In genomic region chr3:100463002-100463401, GRCh38 we compare ENCODE assay signal across 8 cellular contexts. TPM values are rescaled to one million over a fixed set of nuclear protein-coding genes. Genes with fewer than 3 reads are reported as not detected.
DNase-seq lines count a peak whose midpoint lies in the region; ATAC-seq and TF ChIP-seq lines count a peak whose summit lies in the region.

No MANE protein-coding gene starts in this region.

- no peaks in the 10 kb centered on the region for H3K9me2 ChIP-seq in SU-DHL-6 (replicated peaks; ENCODE audit: insufficient read depth, low read length)

- no peaks in the 10 kb centered on the region for H3K27me3 Mint-ChIP-seq in CD4-positive, alpha-beta T cell
- H3K27me3 Mint-ChIP-seq in neural progenitor cell (ENCODE audit: insufficient read depth, low read depth): peaks cover 7% of the 10 kb centered on the region

- intact Hi-C loops in CD4-positive, alpha-beta T cell (cut with DNase I, micrococcal nuclease): loop anchor here in 1 of 2 experiments (2.0 kb wide), 1 partner anchor 128 kb away; no protein-coding TSS in a partner anchor

- no peaks in the 10 kb centered on the region for H3K4me1 Mint-ChIP-seq in CD4-positive, alpha-beta T cell (ENCODE audit: low read depth)
- no peaks in the 10 kb centered on the region for H3K4me1 Mint-ChIP-seq in neural progenitor cell

- POLR2A ChIA-PET in CD4-positive, alpha-beta T cell (lab: Charles Lee): no interaction called here

- no peak for ATAC-seq in CD4-positive, alpha-beta T cell (ENCODE audit: poor library complexity)
- ATAC-seq in GM18505 (IDR thresholded peaks at IDR 0.05; ENCODE audit: unreplicated experiment) (peak; percentile 87), HG02763 (IDR thresholded peaks at IDR 0.05; ENCODE audit: unreplicated experiment) (peak; percentile 84)

- no peak for DNase-seq in CD4-positive, alpha-beta T cell
- DNase-seq in NAMALWA (ENCODE audit: low spot score) (peak; percentile 71), fibroblast of peridontal ligament (ENCODE audit: extremely low read depth) (peak; percentile 84), neural progenitor cell (ENCODE audit: low spot score) (peak; percentile 71)
- DNase-seq in NK-92 treated with Interleukin-12 subunit alpha and Interleukin-12 subunit beta, amount 100 ng/mL, for 24 hours (lab: John Stamatoyannopoulos, UW): no peak

- H3F3A ChIP-seq in SU-DHL-6 (ENCODE audit: insufficient read depth) (no peaks in the 10 kb centered on the region), neural progenitor cell (ENCODE audit: low read depth) (no peaks in the 10 kb centered on the region)

- H3K36me3 Mint-ChIP-seq in CD4-positive, alpha-beta T cell (ENCODE audit: low read depth): no peaks in the 10 kb centered on the region
- peaks cover 2% of the 10 kb centered on the region for H3K36me3 Mint-ChIP-seq in neural progenitor cell

- no peaks in the 10 kb centered on the region for H3K79me2 ChIP-seq in SU-DHL-6 (ENCODE audit: insufficient read depth, low read length)
- H3K79me2 ChIP-seq in neural progenitor cell (ENCODE audit: low read depth): no peaks in the 10 kb centered on the region

- no peak overlapping the region for H3K9ac ChIP-seq in SU-DHL-6 (ENCODE audit: low read length)
- H3K9ac ChIP-seq in neural progenitor cell: no peak overlapping the region

- TF ChIP-seq CTCF in CD4-positive, alpha-beta T cell (IDR thresholded peaks at IDR 0.05): peak; percentile 11
- TF ChIP-seq CTCF in SU-DHL-6 (IDR thresholded peaks at IDR 0.05; ENCODE audit: insufficient read depth, low read length, poor library complexity, severe bottlenecking) (peak; percentile 38), neural progenitor cell (IDR thresholded peaks at IDR 0.05) (peak; percentile 86)

- H3K27ac ChIP-seq in CD4-positive, alpha-beta T cell (ENCODE audit: low read depth, low read length): no peak overlapping the region
- no peak overlapping the region for H3K27ac ChIP-seq in SU-DHL-6 (ENCODE audit: low read depth, low read length)
- H3K27ac ChIP-seq in neural progenitor cell: no peak overlapping the region

- no peaks in the 10 kb centered on the region for H4K20me1 ChIP-seq in SU-DHL-6 (ENCODE audit: low read depth, low read length)
- no peaks in the 10 kb centered on the region for H4K20me1 ChIP-seq in neural progenitor cell (ENCODE audit: low read depth)

- TF ChIP-seq POLR2A in GM18505 (IDR thresholded peaks at IDR 0.05; ENCODE audit: borderline replicate concordance, extremely low read depth, insufficient read depth, insufficient read length): no peak

- H3K9me3 Mint-ChIP-seq in CD4-positive, alpha-beta T cell: no peaks in the 10 kb centered on the region
- peaks cover 4% of the 10 kb centered on the region for H3K9me3 Mint-ChIP-seq in neural progenitor cell

- H3K4me1 ChIP-seq in neural progenitor cell: no peaks in the 10 kb centered on the region

- no peaks in the 10 kb centered on the region for H3K36me3 ChIP-seq in SU-DHL-6 (ENCODE audit: low read length)
- no peaks in the 10 kb centered on the region for H3K36me3 ChIP-seq in neural progenitor cell

- H3K4me3 ChIP-seq in SU-DHL-6 (ENCODE audit: insufficient read depth, low read length, poor library complexity, severe bottlenecking): no peak overlapping the region
- H3K4me3 ChIP-seq in neural progenitor cell: no peak overlapping the region

- no peaks in the 10 kb centered on the region for H3K9me3 ChIP-seq in CD4-positive, alpha-beta T cell (ENCODE audit: control insufficient read depth, low read length)
- H3K9me3 ChIP-seq in SU-DHL-6 (ENCODE audit: insufficient read depth, low read length) (peaks cover 2% of the 10 kb centered on the region; the same call in 1 of the 2 replicates), neural progenitor cell (ENCODE audit: low read depth) (peaks cover 5% of the 10 kb centered on the region)

- H3K27me3 ChIP-seq in CD4-positive, alpha-beta T cell (ENCODE audit: control insufficient read depth, insufficient read depth, low read length): no peaks in the 10 kb centered on the region
- no peaks in the 10 kb centered on the region for H3K27me3 ChIP-seq in SU-DHL-6 (ENCODE audit: low read length)
- no peaks in the 10 kb centered on the region for H3K27me3 ChIP-seq in neural progenitor cell

- no peak overlapping the region for H3K4me3 Mint-ChIP-seq in CD4-positive, alpha-beta T cell
- H3K4me3 Mint-ChIP-seq in neural progenitor cell: no peak overlapping the region

- H3K27ac Mint-ChIP-seq in CD4-positive, alpha-beta T cell: no peak overlapping the region
- H3K27ac Mint-ChIP-seq in neural progenitor cell: no peak overlapping the region

- H3K4me2 ChIP-seq in SU-DHL-6 (ENCODE audit: low read depth, low read length, poor library complexity, severe bottlenecking) (no peak overlapping the region), neural progenitor cell (no peak overlapping the region)

- CTCF ChIA-PET in CD4-positive, alpha-beta T cell (lab: Charles Lee): interaction anchor here (0.6 to 0.7 kb wide), 2 partner anchors 272 to 1098 kb away, joined by 3 to 4 read pairs; no protein-coding TSS in a partner anchor

- H2AFZ ChIP-seq in SU-DHL-6 (ENCODE audit: low read depth, low read length, severe bottlenecking): no peak overlapping the region
- H2AFZ ChIP-seq in neural progenitor cell (replicated peaks): peak overlapping the region; percentile 29

RNA-seq across cellular contexts. Expression of gene TMEM45A, which starts 29.4 kb away (rescaled TPM):
- total RNA-seq in CD4-positive, alpha-beta T cell: under 1 TPM in 1 of 2 experiments, not detected in 1; 0.08 TPM
- total RNA-seq in neural progenitor cell (ENCODE audit: low replicate concordance): 53.8 and 82.7 TPM in 2 replicates

Comparison
In these comparisons a context has a peak if more than half of its experiments do, and no peak if none do; other contexts are left out.
1. DNase-seq: peak in NAMALWA (single experiment), fibroblast of peridontal ligament (single experiment) and neural progenitor cell (single experiment); none in CD4-positive, alpha-beta T cell (0 of 10) and NK-92 treated with Interleukin-12 subunit alpha and Interleukin-12 subunit beta, amount 100 ng/mL, for 24 hours (single experiment).
2. CTCF ChIP-seq: peak in every context shown above with its lines; median percentile 86 in neural progenitor cell; 38 in SU-DHL-6; 11 in CD4-positive, alpha-beta T cell.
3. RNA of gene TMEM45A, which starts 29.4 kb away (total RNA-seq): 53.8 to 82.7 TPM in neural progenitor cell; 0.08 TPM in CD4-positive, alpha-beta T cell; every median in the first group is over 10 times any median in the second.